23 cellular contexts compared by ENCODE assay signal in the genomic region with DNA sequence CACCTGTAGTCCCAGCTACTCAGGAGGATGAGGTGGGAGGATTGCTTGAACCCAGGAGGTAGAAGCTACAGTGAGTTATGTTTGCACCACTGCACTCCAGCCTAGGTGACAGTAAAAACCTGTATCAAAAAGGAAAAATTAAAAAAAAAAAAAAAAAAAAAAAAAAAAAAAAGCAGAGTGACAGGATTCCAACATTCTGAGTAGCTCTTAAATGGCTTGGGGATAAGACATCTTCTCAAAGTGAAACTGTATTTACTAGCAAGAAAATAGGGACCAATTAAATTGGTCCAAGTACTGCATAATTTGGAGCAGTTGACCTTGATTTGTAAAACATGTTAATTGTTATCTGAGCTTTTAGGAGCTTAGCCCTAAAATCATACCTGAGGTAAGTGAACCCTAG.
DNase-seq lines count a peak whose midpoint lies in the region; ATAC-seq, FAIRE-seq and TF ChIP-seq lines count a peak whose summit lies in the region.
"Had no signal": no experiment of that assay in that cellular context is flagged by ENCODE, and none has a peak within 500 bp of the region (broad histone marks: within the 10 kb centered on the region; RNA-seq: fewer than 3 reads in every experiment).

No MANE protein-coding gene starts in this region.

- peak overlapping the region; percentile 44 for H2BK120ac ChIP-seq in trophoblast cell (ENCODE audit: insufficient read depth, low read length, poor library complexity)

- peaks cover 12% of the 10 kb centered on the region for H3K9me3 ChIP-seq in HepG2 (ENCODE audit: low read length)
- no peaks in the 10 kb centered on the region for H3K9me3 ChIP-seq in right lobe of liver
- peaks cover 32% of the 10 kb centered on the region for H3K9me3 ChIP-seq in PC-9 (ENCODE audit: insufficient read depth, low read depth)
- peaks cover 3% of the 10 kb centered on the region for H3K9me3 ChIP-seq in trophoblast cell (ENCODE audit: insufficient read depth, low read depth, low read length)
- no peaks in the 10 kb centered on the region for H3K9me3 ChIP-seq in CD8-positive, alpha-beta memory T cell (ENCODE audit: low read length)

- H2AFZ ChIP-seq in HepG2 (ENCODE audit: low read length) = no peak overlapping the region
- H2AFZ ChIP-seq in PC-9 = 0 out of 2 replicates have a peak overlapping the region, but pooled peaks have one; percentile 5
- H2AFZ ChIP-seq in trophoblast cell (ENCODE audit: insufficient read depth, low read length, poor library complexity) = no peak overlapping the region

- no peaks in the 10 kb centered on the region for H3K36me3 ChIP-seq in HepG2 (replicated peaks in 1 of 2; ENCODE audit: control insufficient read depth in 1 of 2, insufficient read depth in 2 of 2, low read length in 2 of 2)
- H3K36me3 ChIP-seq in right lobe of liver = no peaks in the 10 kb centered on the region
- H3K36me3 ChIP-seq in PC-9 (ENCODE audit: low read depth) = no peaks in the 10 kb centered on the region
- H3K36me3 ChIP-seq in trophoblast cell (ENCODE audit: control insufficient read depth in 1 of 2, insufficient read depth in 2 of 2, low read length in 2 of 2) = peaks cover 2 to 3% of the 10 kb centered on the region in 2 experiments
- no peaks in the 10 kb centered on the region for H3K36me3 ChIP-seq in CD8-positive, alpha-beta memory T cell (ENCODE audit: insufficient read depth, low read length)

- no peak for TF ChIP-seq EP300 in HepG2 (IDR thresholded peaks at IDR 0.05; ENCODE audit: low read depth in 2 of 2, low read length in 2 of 2)
- TF ChIP-seq EP300 in HepG2 (CRISPR knock-in tag; IDR thresholded peaks at IDR 0.05; ENCODE audit: borderline replicate concordance) = no peak

- no peak overlapping the region for H3K4me3 Mint-ChIP-seq in CD8-positive, alpha-beta memory T cell
- H3K4me3 Mint-ChIP-seq: B cell; CD4-positive, alpha-beta T cell; CD8-positive, alpha-beta T cell had no signal

- H3K23ac ChIP-seq in trophoblast cell (ENCODE audit: low read length) = no peak overlapping the region

- H3K79me1 ChIP-seq in trophoblast cell (ENCODE audit: low read length) = peaks cover 41% of the 10 kb centered on the region

- H4K91ac ChIP-seq in trophoblast cell (ENCODE audit: low read depth, low read length) = peak overlapping the region; percentile 81

- TF ChIP-seq CTCF in HepG2 (CRISPR knock-in tag; IDR thresholded peaks at IDR 0.05) = no peak
- no peak for TF ChIP-seq CTCF in right lobe of liver (IDR thresholded peaks at IDR 0.05)
- TF ChIP-seq CTCF in PC-9 (conservative IDR thresholded peaks at IDR 0.05) = no peak

- H3K4ac ChIP-seq in trophoblast cell (ENCODE audit: low read depth, low read length) = no peak overlapping the region

- no peak overlapping the region for H3K9ac ChIP-seq in HepG2 (ENCODE audit: insufficient read depth, low read depth, low read length)
- H3K9ac ChIP-seq in trophoblast cell (ENCODE audit: low read length) = no peak overlapping the region
- H3K9ac ChIP-seq: BLaER1 treated with 17β-estradiol and CSF1 and Interleukin-3, amounts not matched to agents 10 nM and 100 nM had no signal

- H3K14ac ChIP-seq in trophoblast cell (ENCODE audit: low read length) = peak overlapping the region; percentile 8

- no peak overlapping the region for H2AK5ac ChIP-seq in trophoblast cell (ENCODE audit: low read length)

- H3K4me1 Mint-ChIP-seq in CD8-positive, alpha-beta memory T cell = no peaks in the 10 kb centered on the region
- H3K4me1 Mint-ChIP-seq: B cell had no signal

- POLR2A ChIA-PET in HepG2 (lab: Yijun Ruan, JAX) = interaction anchor here (0.6 to 1.5 kb wide), 3 partner anchors 21 to 94 kb away, joined by 3 to 4 read pairs (median 4); no protein-coding TSS in a partner anchor
- POLR2A ChIA-PET in PC-9 (lab: Charles Lee; ENCODE audit: unreplicated experiment) = interaction anchor here (0.5 to 0.7 kb wide), 7 partner anchors 25 to 633 kb away, joined by 3 to 33 read pairs (median 4); no protein-coding TSS in a partner anchor
- POLR2A ChIA-PET in CD8-positive, alpha-beta memory T cell (lab: Charles Lee) = no interaction called here

- no peak for FAIRE-seq in HepG2 (lab: Jason Lieb, UNC)
- FAIRE-seq: A549, G401.6, GM12891 had no signal

- DNase-seq in HepG2 (ENCODE audit: low spot score) (no peak), right lobe of liver (no peak), PC-9 (peak in 1 of 2 experiments; percentile 86), trophoblast cell (peak in 1 of 2 donors; percentile 62), UCSD-AML1 (lab: John Stamatoyannopoulos, UW; ENCODE audit: unreplicated experiment) (no peak)
- no peak for DNase-seq in CD8-positive, alpha-beta memory T cell
- DNase-seq: AML-193; CD4-positive, alpha-beta T cell; CD8-positive, alpha-beta T cell; COR-L47; DMS 273 treated with DMSO at 0.1 percent for 48 hours; DMS153; DMS53; DMS79; DND-41; GF-D8 had no signal

- H3K27ac Mint-ChIP-seq in CD8-positive, alpha-beta memory T cell = no peak overlapping the region
- H3K27ac Mint-ChIP-seq: B cell; CD4-positive, alpha-beta T cell; CD8-positive, alpha-beta T cell had no signal

- H3K79me2 ChIP-seq in HepG2 (ENCODE audit: insufficient read depth, low read length) (peaks cover 26% of the 10 kb centered on the region), PC-9 (ENCODE audit: low read depth) (peaks cover 42% of the 10 kb centered on the region), trophoblast cell (ENCODE audit: control insufficient read depth, insufficient read depth, low read length, poor library complexity) (peaks cover 3% of the 10 kb centered on the region)

- H3K27ac ChIP-seq in HepG2 (ENCODE audit: extremely low read length, insufficient read depth, low read length) = no peak overlapping the region
- H3K27ac ChIP-seq in right lobe of liver = no peak overlapping the region
- peak overlapping the region; percentile 58 for H3K27ac ChIP-seq in PC-9
- peak overlapping the region; percentile 19 for H3K27ac ChIP-seq in trophoblast cell (ENCODE audit: low read depth, low read length)
- no peak overlapping the region for H3K27ac ChIP-seq in CD8-positive, alpha-beta memory T cell (ENCODE audit: low read depth, low read length)
- H3K27ac ChIP-seq: 22Rv1; BLaER1 treated with 17β-estradiol and CSF1 and Interleukin-3, amounts not matched to agents 10 nM and 100 nM; C4-2B had no signal

- TF ChIP-seq RAD21 in HepG2 (CRISPR knock-in tag; IDR thresholded peaks at IDR 0.05) = no peak

- BruUV-seq in HepG2 (replicated peaks; lab: Mats Ljungman, UMichigan) (no TSS peak), PC-9 (replicated peaks; lab: Mats Ljungman, UMichigan) (no TSS peak)

- H3K27me3 Mint-ChIP-seq in CD8-positive, alpha-beta memory T cell = peaks cover 0 to 7% of the 10 kb centered on the region in 2 donors
- H3K27me3 Mint-ChIP-seq: B cell; CD4-positive, alpha-beta T cell had no signal

- intact Hi-C loops in HepG2 (cut with micrococcal nuclease; ENCODE audit: unreplicated experiment) = loop anchor here (5.0 kb wide), 1 partner anchor 884 kb away; no protein-coding TSS in a partner anchor
- intact Hi-C loops in right lobe of liver (cut with DNase I) = no loop called here
- intact Hi-C loops in PC-9 (cut with micrococcal nuclease; ENCODE audit: unreplicated experiment) = no loop called here

- H4K20me1 ChIP-seq in HepG2 (ENCODE audit: insufficient read depth, low read length) (no peaks in the 10 kb centered on the region), PC-9 (ENCODE audit: insufficient read depth) (no peaks in the 10 kb centered on the region)
- H4K20me1 ChIP-seq: BLaER1 treated with 17β-estradiol and CSF1 and Interleukin-3, amounts not matched to agents 10 nM and 100 nM had no signal

- H4K8ac ChIP-seq in trophoblast cell (ENCODE audit: low read depth, low read length) = peak overlapping the region; percentile 43

- no peak overlapping the region for H2BK12ac ChIP-seq in trophoblast cell (ENCODE audit: low read length)

- CTCF ChIA-PET in HepG2 (lab: Yijun Ruan, JAX; ENCODE audit: low intra/inter-chr PET ratio, low total read pairs) (no interaction called here), PC-9 (lab: Charles Lee) (interaction anchor here (0.6 to 0.7 kb wide), 3 partner anchors 17 to 777 kb away, joined by 3 to 8 read pairs (median 6); no protein-coding TSS in a partner anchor)
- CTCF ChIA-PET in CD8-positive, alpha-beta memory T cell (lab: Charles Lee) = interaction anchor here (1.2 kb wide), 1 partner anchor 350 kb away, joined by 3 read pairs; no protein-coding TSS in a partner anchor

- H3K27me3 ChIP-seq in HepG2 (ENCODE audit: control insufficient read depth in 1 of 2, insufficient read depth in 2 of 2, low read length in 2 of 2) = no peaks in the 10 kb centered on the region
- no peaks in the 10 kb centered on the region for H3K27me3 ChIP-seq in right lobe of liver
- no peaks in the 10 kb centered on the region for H3K27me3 ChIP-seq in PC-9 (ENCODE audit: insufficient read depth, low read depth)
- H3K27me3 ChIP-seq in trophoblast cell (ENCODE audit: insufficient read depth, low read length) = no peaks in the 10 kb centered on the region
- no peaks in the 10 kb centered on the region for H3K27me3 ChIP-seq in CD8-positive, alpha-beta memory T cell (ENCODE audit: insufficient read depth, low read length, poor library complexity, severe bottlenecking)
- H3K27me3 ChIP-seq: BLaER1 treated with 17β-estradiol and CSF1 and Interleukin-3, amounts not matched to agents 10 nM and 100 nM had no signal

- no peak for ATAC-seq in HepG2
- no peak for ATAC-seq in right lobe of liver
- ATAC-seq: A549; CD8-positive, alpha-beta T cell had no signal

- peak overlapping the region; percentile 26 for H2BK5ac ChIP-seq in trophoblast cell (ENCODE audit: low read depth, low read length, poor library complexity)

- peaks cover 1 to 30% (median 4%) of the 10 kb centered on the region in 3 donors for H3K36me3 Mint-ChIP-seq in CD8-positive, alpha-beta memory T cell
- H3K36me3 Mint-ChIP-seq: CD8-positive, alpha-beta T cell had no signal

- TF ChIP-seq POLR2A in HepG2 (IDR thresholded peaks at IDR 0.05; ENCODE audit: insufficient read depth in 1 of 2, low read depth in 2 of 2, low read length in 2 of 2) (no peak), right lobe of liver (IDR thresholded peaks at IDR 0.05) (no peak)

- no peak overlapping the region for H3K18ac ChIP-seq in trophoblast cell (ENCODE audit: low read length)

- H3F3A ChIP-seq in PC-9 (ENCODE audit: insufficient read depth, low read depth) = peaks cover 68% of the 10 kb centered on the region

- in situ Hi-C loops in HepG2 (cut with HindIII; ENCODE audit: extremely low pct_ligation_motif_present, low pct_unique_long_range_greater_than_20kb) = no loop called here

- no peaks in the 10 kb centered on the region for H3K9me2 ChIP-seq in PC-9 (ENCODE audit: insufficient read depth)

- H3K4me1 ChIP-seq in HepG2 (ENCODE audit: insufficient read depth, low read length) (peaks cover 88% of the 10 kb centered on the region), right lobe of liver (peaks cover 0 to 7% (median 4%) of the 10 kb centered on the region in 4 donors), PC-9 (replicated peaks; ENCODE audit: insufficient read depth) (peaks cover 88% of the 10 kb centered on the region), trophoblast cell (ENCODE audit: control insufficient read depth in 1 of 2, insufficient read depth in 2 of 2, low read length in 2 of 2) (peaks cover 24 to 45% of the 10 kb centered on the region in 2 experiments)
- H3K4me1 ChIP-seq in CD8-positive, alpha-beta memory T cell (ENCODE audit: insufficient read depth, low read length) = no peaks in the 10 kb centered on the region
- H3K4me1 ChIP-seq: BLaER1 treated with 17β-estradiol and CSF1 and Interleukin-3, amounts not matched to agents 10 nM and 100 nM had no signal

- H3K4me2 ChIP-seq in HepG2 (ENCODE audit: low read depth, low read length) (peak overlapping the region; percentile 53; the same call in 1 of the 2 replicates), PC-9 (peak overlapping the region; percentile 54), trophoblast cell (ENCODE audit: low read length) (no peak overlapping the region)
- H3K4me2 ChIP-seq: A549; BLaER1 treated with 17β-estradiol and CSF1 and Interleukin-3, amounts not matched to agents 10 nM and 100 nM had no signal

- H3K4me3 ChIP-seq in HepG2 (replicated peaks in 1 of 3; ENCODE audit: insufficient read depth in 1 of 3, low read depth in 2 of 3, low read length in 3 of 3) = no peak overlapping the region
- H3K4me3 ChIP-seq in right lobe of liver = no peak overlapping the region
- H3K4me3 ChIP-seq in PC-9 = peak overlapping the region; percentile 2; the same call in 1 of the 2 replicates
- H3K4me3 ChIP-seq in trophoblast cell (ENCODE audit: low read depth, low read length) = no peak overlapping the region
- no peak overlapping the region for H3K4me3 ChIP-seq in CD8-positive, alpha-beta memory T cell (ENCODE audit: low read length)
- H3K4me3 ChIP-seq: A549; BLaER1 treated with 17β-estradiol and CSF1 and Interleukin-3, amounts not matched to agents 10 nM and 100 nM had no signal

- H3K9me3 Mint-ChIP-seq in CD8-positive, alpha-beta memory T cell = peaks cover 16 to 28% (median 23%) of the 10 kb centered on the region in 5 donors

- no peak overlapping the region for H4K12ac ChIP-seq in trophoblast cell (ENCODE audit: low read depth, low read length)

Comparison
In these comparisons a context has a peak if more than half of its experiments do, and no peak if none do; other contexts are left out.
1. H3K27ac ChIP-seq: peak in PC-9 (single experiment) and trophoblast cell (single experiment); none in HepG2 (single experiment), right lobe of liver (0 of 3) and CD8-positive, alpha-beta memory T cell (single experiment).